9 cellular contexts compared by ENCODE assay signal in the genomic region with DNA sequence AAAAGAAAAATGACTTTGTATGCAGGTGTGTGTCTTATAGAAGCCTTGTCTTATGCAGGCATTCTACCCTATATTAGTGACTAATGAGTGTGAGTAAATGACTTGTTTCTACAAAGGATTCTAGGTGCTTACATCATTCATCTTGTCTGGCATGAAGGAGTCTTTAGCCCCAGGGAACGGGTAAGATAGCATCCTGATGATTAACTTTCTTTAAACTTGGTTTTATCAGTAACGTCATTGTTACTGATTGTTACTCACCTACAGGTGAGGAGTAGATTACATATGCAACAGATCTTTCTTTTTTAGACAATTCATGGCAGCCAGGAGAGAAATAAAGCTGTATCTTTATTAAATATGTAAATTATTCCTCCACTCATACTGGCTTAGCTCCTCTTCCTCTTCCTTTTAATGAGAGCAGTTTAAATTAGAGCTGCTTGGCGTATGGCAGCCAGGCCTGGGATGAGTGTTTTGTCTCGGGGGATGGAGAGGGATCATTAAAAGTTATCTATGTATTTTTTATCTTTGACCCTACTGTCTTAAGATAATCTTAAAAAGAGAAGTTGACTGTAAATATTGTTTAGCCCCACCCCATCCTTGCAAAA. TPM values are rescaled to one million over a fixed set of nuclear protein-coding genes. Genes with fewer than 3 reads are reported as not detected.
DNase-seq lines count a peak whose midpoint lies in the region; ATAC-seq lines count a peak whose summit lies in the region.
"Had no signal": no experiment of that assay in that cellular context is flagged by ENCODE, and none has a peak within 500 bp of the region (broad histone marks: within the 10 kb centered on the region; RNA-seq: fewer than 3 reads in every experiment).

No MANE protein-coding gene starts in this region.

- H4K20me1 ChIP-seq in GM23248 (ENCODE audit: insufficient read depth): no peaks in the 10 kb centered on the region

- intact Hi-C loops in left cardiac atrium (cut with DNase I): loop anchor here in 1 of 2 donors (10.0 kb wide), 1 partner anchor 119 kb away; no protein-coding TSS in a partner anchor

- no peaks in the 10 kb centered on the region for H3K36me3 ChIP-seq in GM23248 (ENCODE audit: low read depth)

- DNase-seq in GM23248: peak; percentile 78
- peak; percentile 20 for DNase-seq in amniotic stem cell (lab: John Stamatoyannopoulos, UW)
- DNase-seq in left cardiac atrium: no peak
- peak; percentile 51 for DNase-seq in renal cortical epithelial cell (ENCODE audit: low read depth)
- DNase-seq in germinal center (ENCODE audit: low spot score): no peak
- no peak for DNase-seq in NCI-H69 (lab: John Stamatoyannopoulos, UW)
- DNase-seq in LoVo (ENCODE audit: low spot score): no peak
- DNase-seq in NCI-H1436 (lab: John Stamatoyannopoulos, UW): no peak
- DNase-seq: CD8-positive, alpha-beta T cell had no signal

- peak overlapping the region; percentile 78 for H3K27ac ChIP-seq in GM23248

- H3K27me3 ChIP-seq in GM23248 (replicated peaks; ENCODE audit: insufficient read depth): no peaks in the 10 kb centered on the region

- no peaks in the 10 kb centered on the region for H3K9me3 ChIP-seq in GM23248 (ENCODE audit: low read depth)

- peaks cover 30% of the 10 kb centered on the region for H3K4me1 ChIP-seq in GM23248 (ENCODE audit: insufficient read depth)

- no peaks in the 10 kb centered on the region for H3K9me2 ChIP-seq in GM23248 (ENCODE audit: insufficient read depth)

- H3K4me2 ChIP-seq in GM23248 (ENCODE audit: unreplicated experiment): peak overlapping the region; percentile 96

- H3K9ac ChIP-seq in GM23248: peak overlapping the region; percentile 66

- peaks cover 30% of the 10 kb centered on the region for H3F3A ChIP-seq in GM23248 (ENCODE audit: insufficient read depth)

- peak overlapping the region; percentile 71 for H3K4me3 ChIP-seq in GM23248

- in situ Hi-C loops in GM23248 (cut with MboI): no loop called here

- H3K79me2 ChIP-seq in GM23248 (ENCODE audit: insufficient read depth): no peaks in the 10 kb centered on the region

- H2AFZ ChIP-seq in GM23248: peak overlapping the region; percentile 66; the same call in 1 of the 2 replicates

- WGBS in GM23248 (ENCODE audit: low coverage in 1 of 2, low lambda C conversion rate in 2 of 2, missing lambda C conversion rate in 2 of 2), 2 experiments: 17 to 19% methylated on average over 4 of the region's 4 CpGs

- ATAC-seq in left cardiac atrium: peak; percentile 10 to 75
- ATAC-seq: CD8-positive, alpha-beta T cell had no signal

RNA-seq across cellular contexts. Expression of a gene that starts 57.2 kb away (rescaled TPM):
- total RNA-seq in GM23248 (2014; rRNA removed; shearing (Covaris generic)): 142 and 148 TPM in 2 replicates
- 28.7 and 29.5 TPM in 2 replicates for polyA plus RNA-seq in GM23248 (2016; fragmentation: Nextera tagmentation; extraction: Ambion mirVana)
- 1,000 to 10,000 TPM; 2,696 to 3,455 TPM for total RNA-seq in left cardiac atrium
- total RNA-seq in renal cortical epithelial cell: 77.1 and 157 TPM in 2 replicates

Comparison
In these comparisons a context has a peak if more than half of its experiments do, and no peak if none do; other contexts are left out.
1. DNase-seq: peak in GM23248 (single experiment), amniotic stem cell (single experiment) and renal cortical epithelial cell (single experiment); none in left cardiac atrium (single experiment), germinal center (single experiment), NCI-H69 (single experiment), LoVo (single experiment) and NCI-H1436 (single experiment).
2. RNA of a gene that starts 57.2 kb away (total RNA-seq): 2,696 to 3,455 TPM in left cardiac atrium; 77.1 to 157 TPM in renal cortical epithelial cell and 142 to 148 TPM in GM23248; every median in the first group is over 10 times any median in the second.